Comparison of ENCODE assay signal across 8 cellular contexts in genomic region chr1:9004731-9005708, GRCh38. TPM values are rescaled to one million over a fixed set of nuclear protein-coding genes. Genes with fewer than 3 reads are reported as not detected.
A peak's percentile ranks its signal among the peaks of the same experiment; 100 is the strongest.
DNase-seq lines count a peak whose midpoint lies in the region; ATAC-seq, FAIRE-seq and TF ChIP-seq lines count a peak whose summit lies in the region.

No MANE protein-coding gene starts in this region.

- H3K27ac ChIP-seq in keratinocyte (ENCODE audit: control insufficient read depth, insufficient read depth, low read length): no peak overlapping the region

- no peaks in the 10 kb centered on the region for H3K9me3 ChIP-seq in keratinocyte (ENCODE audit: control insufficient read depth, low read depth, low read length)

- H3K9me1 ChIP-seq in keratinocyte (ENCODE audit: control insufficient read depth, extremely low read depth, insufficient read depth, low read length): no peaks in the 10 kb centered on the region

- TF ChIP-seq CTCF in WI38 (IDR thresholded peaks at IDR 0.05; ENCODE audit: low read depth, low read length): peak; percentile 98
- peak; percentile 77 to 89 (median 78) for TF ChIP-seq CTCF in keratinocyte (optimal IDR thresholded peaks at IDR 0.05 in 1 of 3, IDR thresholded peaks at IDR 0.05 in 1 of 3, conservative IDR thresholded peaks at IDR 0.05 in 1 of 3; ENCODE audit: extremely low read depth in 1 of 3, insufficient read depth in 2 of 3, low read length in 3 of 3)

- H3K4me1 ChIP-seq in keratinocyte (ENCODE audit: control insufficient read depth, extremely low read depth, insufficient read depth, low read length): no peaks in the 10 kb centered on the region

- no peak overlapping the region for H3K9ac ChIP-seq in keratinocyte (ENCODE audit: control insufficient read depth, extremely low read depth, insufficient read depth, low read length)

- no peaks in the 10 kb centered on the region for H3K36me3 ChIP-seq in keratinocyte (ENCODE audit: control insufficient read depth in 2 of 2, extremely low read depth in 1 of 2, insufficient read depth in 2 of 2, low read length in 2 of 2)

- dilution Hi-C loops in keratinocyte (cut with MboI; ENCODE audit: extremely low pct_ligation_motif_present, low sequenced_read_pairs): no loop called here

- H3K4me3 ChIP-seq in WI38 (ENCODE audit: low read depth, low read length) (no peak overlapping the region), keratinocyte (ENCODE audit: control insufficient read depth in 2 of 3, extremely low read depth in 1 of 3, insufficient read depth in 2 of 3, low read depth in 1 of 3, low read length in 3 of 3) (no peak overlapping the region)

- no peaks in the 10 kb centered on the region for H3K79me2 ChIP-seq in keratinocyte (ENCODE audit: control insufficient read depth, insufficient read depth, low read length)

- no peak overlapping the region for H3K4me2 ChIP-seq in keratinocyte (ENCODE audit: control insufficient read depth, extremely low read depth, insufficient read depth, low read depth, low read length)

- no peak for FAIRE-seq in keratinocyte (lab: Jason Lieb, UNC)

- peak; percentile 10 for DNase-seq in NCI-H2227 (lab: John Stamatoyannopoulos, UW; ENCODE audit: unreplicated experiment)
- DNase-seq in NCI-H2227 treated with DMSO at 0.1 percent for 48 hours (lab: John Stamatoyannopoulos, UW): no peak
- peak; percentile 80 for DNase-seq in MV-4-11 (lab: John Stamatoyannopoulos, UW)
- DNase-seq in brain pericyte (ENCODE audit: low read depth, low spot score): peak; percentile 73
- no peak for DNase-seq in keratinocyte (ENCODE audit: low read depth, low spot score)
- DNase-seq in stimulated activated CD4-positive, alpha-beta T cell treated with anti-CD3 and anti-CD28 coated beads, Interleukin-1b, Interleukin-23, amount 100 ng/mL, for 1 hour (ENCODE audit: low read depth in 2 of 2): peak; percentile 47 to 79

- H3K27me3 ChIP-seq in keratinocyte (ENCODE audit: control insufficient read depth, extremely low read depth, insufficient read depth, low read length): no peaks in the 10 kb centered on the region

- ATAC-seq in GM19395 (IDR thresholded peaks at IDR 0.05; ENCODE audit: unreplicated experiment): no peak

- H2AFZ ChIP-seq in keratinocyte (ENCODE audit: control insufficient read depth, low read length): no peak overlapping the region

- H4K20me1 ChIP-seq in keratinocyte (ENCODE audit: control insufficient read depth, extremely low read depth, insufficient read depth, low read length): no peaks in the 10 kb centered on the region

RNA-seq across cellular contexts. Expression of gene SLC2A7, which starts 21.2 kb away (rescaled TPM):
- not detected in 3 replicates for polyA plus RNA-seq in keratinocyte
- polyA plus RNA-seq in keratinocyte (2011; ENCODE audit: low read depth): not detected
- not detected in 2 replicates for polyA plus RNA-seq in keratinocyte (2011; cell fraction: cytosol; rRNA removed)
- polyA plus RNA-seq in keratinocyte (2011; cell fraction: nucleus; rRNA removed): not detected in 2 replicates
- polyA plus RNA-seq in keratinocyte (2012; ENCODE audit: low replicate concordance): not detected in 2 replicates
- polyA minus RNA-seq in keratinocyte: not detected in 3 replicates
- polyA minus RNA-seq in keratinocyte (2011; cell fraction: cytosol; rRNA and poly(A)+ RNA removed): not detected
- polyA minus RNA-seq in keratinocyte (2011; cell fraction: nucleus; rRNA and poly(A)+ RNA removed): not detected in 2 replicates

RNA-seq across cellular contexts. Expression of gene CA6, which starts 59.4 kb away (rescaled TPM):
- not detected in 3 replicates for polyA plus RNA-seq in keratinocyte
- polyA plus RNA-seq in keratinocyte (2011; ENCODE audit: low read depth): not detected
- not detected in 2 replicates for polyA plus RNA-seq in keratinocyte (2011; cell fraction: cytosol; rRNA removed)
- not detected in 2 replicates for polyA plus RNA-seq in keratinocyte (2011; cell fraction: nucleus; rRNA removed)
- not detected in 2 replicates for polyA plus RNA-seq in keratinocyte (2012; ENCODE audit: low replicate concordance)
- not detected in 3 replicates for polyA minus RNA-seq in keratinocyte
- not detected for polyA minus RNA-seq in keratinocyte (2011; cell fraction: cytosol; rRNA and poly(A)+ RNA removed)
- polyA minus RNA-seq in keratinocyte (2011; cell fraction: nucleus; rRNA and poly(A)+ RNA removed): not detected in 2 replicates

Comparison
In these comparisons a context has a peak if more than half of its experiments do, and no peak if none do; other contexts are left out.
1. DNase-seq: peak in NCI-H2227 (single experiment), MV-4-11 (single experiment), brain pericyte (single experiment) and stimulated activated CD4-positive, alpha-beta T cell treated with anti-CD3 and anti-CD28 coated beads, Interleukin-1b, Interleukin-23, amount 100 ng/mL, for 1 hour (2 of 2); none in NCI-H2227 treated with DMSO at 0.1 percent for 48 hours (single experiment) and keratinocyte (single experiment).